Comparison of ENCODE assay signal across 1 cellular context in genomic region chr2:223080790-223081360, GRCh38. TPM values are rescaled to one million over a fixed set of nuclear protein-coding genes. Genes with fewer than 3 reads are reported as not detected.
"Had no signal": no experiment of that assay in that cellular context is flagged by ENCODE, and none has a peak within 500 bp of the region (broad histone marks: within the 10 kb centered on the region; RNA-seq: fewer than 3 reads in every experiment).

No MANE protein-coding gene starts in this region.

RNA-seq across cellular contexts. Expression of gene KCNE4, which starts 28.9 kb away (rescaled TPM):
- total RNA-seq: PC-3 had no signal
